Comparison of ENCODE assay signal across 8 cellular contexts in the genomic region with DNA sequence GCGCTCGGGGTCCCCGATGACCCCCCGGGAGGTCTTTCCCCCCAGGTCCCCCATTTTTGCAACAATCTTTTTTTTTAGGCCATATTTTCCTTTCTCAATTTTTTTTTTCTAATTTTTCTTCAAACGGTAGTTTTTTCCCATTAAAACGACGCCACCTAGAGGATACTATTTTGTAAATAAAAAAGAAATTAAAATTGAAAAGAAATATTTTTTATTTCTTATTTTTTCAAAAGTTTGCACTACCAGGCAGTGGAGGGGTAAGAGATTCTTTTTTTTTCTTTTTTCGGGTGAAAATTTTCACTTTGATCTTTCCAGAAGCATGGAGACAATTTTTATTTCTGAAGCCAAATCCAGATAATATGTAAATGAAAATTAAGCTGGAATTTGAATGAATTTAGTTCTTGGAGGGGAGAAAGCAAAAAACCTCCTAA. TPM values are rescaled to one million over a fixed set of nuclear protein-coding genes. Genes with fewer than 3 reads are reported as not detected.
DNase-seq lines count a peak whose midpoint lies in the region; ATAC-seq and TF ChIP-seq lines count a peak whose summit lies in the region.

No MANE protein-coding gene starts in this region.

- TF ChIP-seq CTCF in epithelial cell of esophagus (IDR thresholded peaks at IDR 0.05; ENCODE audit: insufficient read depth, low read depth, low read length, missing control alignments) (peak; percentile 27), neutrophil (IDR thresholded peaks at IDR 0.05) (no peak)

- H3K27me3 ChIP-seq in neutrophil: peaks cover 54% of the 10 kb centered on the region

- H3K36me3 Mint-ChIP-seq in activated T-cell treated with anti-CD3 and anti-CD28 coated beads, Interleukin-2, amount 50 U/mL, for 4 hours (ENCODE audit: insufficient read depth): no peaks in the 10 kb centered on the region

- no peaks in the 10 kb centered on the region for H3K9me3 Mint-ChIP-seq in activated T-cell treated with anti-CD3 and anti-CD28 coated beads, Interleukin-2, amount 50 U/mL, for 4 hours

- H3K4me1 Mint-ChIP-seq in activated T-cell treated with anti-CD3 and anti-CD28 coated beads, Interleukin-2, amount 50 U/mL, for 4 hours (ENCODE audit: low read depth): peaks cover 1% of the 10 kb centered on the region

- H3K27me3 Mint-ChIP-seq in activated T-cell treated with anti-CD3 and anti-CD28 coated beads, Interleukin-2, amount 50 U/mL, for 4 hours (ENCODE audit: low read depth): peaks cover 28% of the 10 kb centered on the region

- H3K4me1 ChIP-seq in neutrophil (ENCODE audit: control insufficient read depth in 1 of 2, insufficient read depth in 1 of 2, low read depth in 1 of 2, low read length in 1 of 2): peaks cover 0 to 9% of the 10 kb centered on the region in 2 experiments

- no peak for DNase-seq in activated T-cell treated with anti-CD3 and anti-CD28 coated beads, Interleukin-2, amount 50 U/mL, for 4 hours
- no peak for DNase-seq in activated T-cell treated with anti-CD3 and anti-CD28 coated beads, Interleukin-2, amount 50 U/mL, for 48 hours
- DNase-seq in RKO (ENCODE audit: low spot score) (peak; percentile 55), epithelial cell of esophagus (ENCODE audit: low read depth) (no peak), germinal center (ENCODE audit: low spot score) (no peak)
- DNase-seq in effector CD8-positive, alpha-beta T cell (lab: John Stamatoyannopoulos, UW): no peak

- H3K36me3 ChIP-seq in neutrophil: no peaks in the 10 kb centered on the region

- H3K9me3 ChIP-seq in neutrophil: no peaks in the 10 kb centered on the region

- H3K4me3 Mint-ChIP-seq in activated T-cell treated with anti-CD3 and anti-CD28 coated beads, Interleukin-2, amount 50 U/mL, for 4 hours: peak overlapping the region; percentile 81

- no peak for ATAC-seq in activated T-cell treated with anti-CD3 and anti-CD28 coated beads, Interleukin-2, amount 50 U/mL, for 4 hours
- no peak for ATAC-seq in HG03196 (IDR thresholded peaks at IDR 0.05; ENCODE audit: unreplicated experiment)

- H3K27ac ChIP-seq in neutrophil: no peak overlapping the region

- H3K4me3 ChIP-seq in epithelial cell of esophagus (ENCODE audit: low read length) (peak overlapping the region; percentile 74), neutrophil (ENCODE audit: low read depth in 1 of 2, low read length in 1 of 2) (peak overlapping the region; percentile 34 to 59)

RNA-seq across cellular contexts. Expression of gene ZNF618, which starts 0.7 kb away (rescaled TPM):
- total RNA-seq in activated T-cell treated with anti-CD3 and anti-CD28 coated beads, Interleukin-2, amount 50 U/mL, for 4 hours: under 1 TPM; 0.19 to 0.48 (median 0.21) TPM
